18 cellular contexts compared by ENCODE assay signal in the genomic region with DNA sequence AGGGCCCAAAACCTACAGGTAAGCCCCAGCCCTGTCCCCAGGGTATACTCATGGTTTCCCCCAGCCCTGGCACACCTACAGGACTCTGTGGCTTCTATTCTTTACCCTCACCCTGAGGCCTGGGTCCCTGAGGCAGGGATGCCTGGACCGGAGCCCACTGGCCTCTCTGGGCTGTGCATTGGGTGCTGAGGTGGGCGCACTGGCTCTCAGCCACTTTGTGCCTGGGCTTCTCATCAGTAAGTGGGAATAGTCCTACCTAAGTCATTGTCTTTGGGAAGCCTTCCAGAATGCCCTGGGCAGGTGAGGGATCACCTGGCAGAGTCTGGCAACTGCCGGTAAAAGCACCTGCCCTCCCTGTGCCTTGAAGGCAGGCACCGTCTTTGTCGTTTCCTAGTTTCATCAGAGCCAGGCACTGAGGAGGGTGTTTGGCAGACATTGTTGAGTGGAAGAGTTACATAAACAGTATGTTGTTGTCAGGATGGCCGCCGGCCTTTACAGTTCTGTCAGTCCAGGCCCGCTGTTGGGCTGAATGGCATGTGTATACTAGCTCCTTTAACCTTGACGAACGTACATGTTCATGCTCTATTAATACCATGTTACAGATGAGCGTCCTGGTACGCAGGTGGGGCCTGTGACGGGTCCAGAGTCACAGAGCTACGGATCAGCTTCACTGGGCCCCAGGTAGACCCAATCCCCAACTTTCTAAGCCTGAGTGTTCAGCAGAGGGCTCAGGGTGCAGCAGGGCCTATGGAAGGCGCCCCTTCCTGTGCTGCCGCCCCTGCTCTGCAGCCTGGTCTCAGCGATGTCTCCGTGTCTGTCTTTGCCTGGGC. TPM values are rescaled to one million over a fixed set of nuclear protein-coding genes. Genes with fewer than 3 reads are reported as not detected.
DNase-seq lines count a peak whose midpoint lies in the region; ATAC-seq and TF ChIP-seq lines count a peak whose summit lies in the region.
"Had no signal": no experiment of that assay in that cellular context is flagged by ENCODE, and none has a peak within 500 bp of the region (broad histone marks: within the 10 kb centered on the region; RNA-seq: fewer than 3 reads in every experiment).

No MANE protein-coding gene starts in this region.

- no peak for TF ChIP-seq POLR2A in right lobe of liver (IDR thresholded peaks at IDR 0.05)

- peaks cover 5% of the 10 kb centered on the region for H3K4me1 Mint-ChIP-seq in activated naive CD4-positive, alpha-beta T cell treated with anti-CD3 and anti-CD28 coated beads, Interleukin-2, amount 10 ng/mL, durations not matched to agents 7 days and 5 days
- H3K4me1 Mint-ChIP-seq: CD8-positive, alpha-beta memory T cell; naive B cell had no signal

- H3K27me3 ChIP-seq in right lobe of liver = no peaks in the 10 kb centered on the region
- no peaks in the 10 kb centered on the region for H3K27me3 ChIP-seq in thymus (ENCODE audit: control insufficient read depth, insufficient read depth)
- peaks cover 0 to 60% of the 10 kb centered on the region in 2 donors for H3K27me3 ChIP-seq in tibial artery

- H3K27ac Mint-ChIP-seq in activated naive CD4-positive, alpha-beta T cell treated with anti-CD3 and anti-CD28 coated beads, Interleukin-2, amount 10 ng/mL, durations not matched to agents 7 days and 5 days = no peak overlapping the region
- no peak overlapping the region for H3K27ac Mint-ChIP-seq in activated naive CD4-positive, alpha-beta T cell treated with anti-CD3 and anti-CD28 coated beads, Interleukin-2, amount 50 U/mL, for 72 hours
- H3K27ac Mint-ChIP-seq: CD8-positive, alpha-beta memory T cell had no signal

- peak; percentile 6 for DNase-seq in activated naive CD4-positive, alpha-beta T cell treated with anti-CD3 and anti-CD28 coated beads, Interleukin-2, amount 10 ng/mL, durations not matched to agents 7 days and 5 days
- DNase-seq in activated naive CD4-positive, alpha-beta T cell treated with anti-CD3 and anti-CD28 coated beads, Interleukin-2, amount 50 U/mL, for 72 hours (ENCODE audit: low spot score in 2 of 2) = no peak
- peak; percentile 16 to 44 (median 43) for DNase-seq in right lobe of liver
- no peak for DNase-seq in tibial artery
- no peak for DNase-seq in occipital lobe (lab: John Stamatoyannopoulos, UW)
- DNase-seq in SIG-M5 (lab: John Stamatoyannopoulos, UW) = no peak
- DNase-seq: activated T-cell treated with anti-CD3 and anti-CD28 coated beads, Interleukin-2, amount 50 U/mL, for 48 hours; effector CD4-positive, alpha-beta T cell; KG1; kidney glomerular epithelial cell; naive B cell; NCI-H1436 treated with DMSO at 0.1 percent for 48 hours; NCI-H748 treated with DMSO at 0.1 percent for 48 hours had no signal

- peaks cover 18% of the 10 kb centered on the region for H3K27me3 Mint-ChIP-seq in activated naive CD4-positive, alpha-beta T cell treated with anti-CD3 and anti-CD28 coated beads, Interleukin-2, amount 10 ng/mL, durations not matched to agents 7 days and 5 days
- H3K27me3 Mint-ChIP-seq: naive B cell had no signal

- TF ChIP-seq CTCF in right lobe of liver (IDR thresholded peaks at IDR 0.05) = no peak
- TF ChIP-seq CTCF in tibial artery (IDR thresholded peaks at IDR 0.05) = no peak

- H3K9me3 ChIP-seq in right lobe of liver (no peaks in the 10 kb centered on the region), thymus (ENCODE audit: control insufficient read depth) (no peaks in the 10 kb centered on the region), tibial artery (no peaks in the 10 kb centered on the region)

- H3K4me3 ChIP-seq in right lobe of liver = no peak overlapping the region
- no peak overlapping the region for H3K4me3 ChIP-seq in thymus (ENCODE audit: low read length)
- H3K4me3 ChIP-seq in tibial artery = no peak overlapping the region
- H3K4me3 ChIP-seq: smooth muscle cell had no signal

- WGBS in right lobe of liver (ENCODE audit: insufficient coverage, low coverage, low lambda C conversion rate, missing lambda C conversion rate) = 53% methylated on average over 6 of the region's 18 CpGs
- 96% methylated on average over 18 of the region's 18 CpGs for WGBS in thymus

- H3K27ac ChIP-seq in cingulate gyrus (ENCODE audit: low read depth, low read length) (peak overlapping the region; percentile 32), right lobe of liver (no peak overlapping the region), thymus (ENCODE audit: low read depth) (peak overlapping the region; percentile 6), tibial artery (no peak overlapping the region)

- CTCF ChIA-PET in activated naive CD4-positive, alpha-beta T cell treated with anti-CD3 and anti-CD28 coated beads, Interleukin-2, amount 10 ng/mL, durations not matched to agents 7 days and 5 days (lab: Charles Lee) = interaction anchor here (1.1 to 1.2 kb wide), 2 partner anchors 74 to 75 kb away, joined by 3 to 4 read pairs; no protein-coding TSS in a partner anchor

- H3K4me1 ChIP-seq in right lobe of liver = peaks cover 0 to 29% (median 12%) of the 10 kb centered on the region in 4 donors
- no peaks in the 10 kb centered on the region for H3K4me1 ChIP-seq in thymus (ENCODE audit: control insufficient read depth, insufficient read depth, low read length)
- peaks cover 0 to 25% (median 6%) of the 10 kb centered on the region in 4 donors for H3K4me1 ChIP-seq in tibial artery

- H3K36me3 ChIP-seq in right lobe of liver = no peaks in the 10 kb centered on the region
- no peaks in the 10 kb centered on the region for H3K36me3 ChIP-seq in thymus (ENCODE audit: control insufficient read depth, insufficient read depth)
- H3K36me3 ChIP-seq in tibial artery = no peaks in the 10 kb centered on the region

- no peak overlapping the region for H3K4me3 Mint-ChIP-seq in activated naive CD4-positive, alpha-beta T cell treated with anti-CD3 and anti-CD28 coated beads, Interleukin-2, amount 10 ng/mL, durations not matched to agents 7 days and 5 days
- H3K4me3 Mint-ChIP-seq: CD8-positive, alpha-beta memory T cell; naive B cell had no signal

- no peaks in the 10 kb centered on the region for H3K9me3 Mint-ChIP-seq in activated naive CD4-positive, alpha-beta T cell treated with anti-CD3 and anti-CD28 coated beads, Interleukin-2, amount 10 ng/mL, durations not matched to agents 7 days and 5 days
- H3K9me3 Mint-ChIP-seq in activated naive CD4-positive, alpha-beta T cell treated with anti-CD3 and anti-CD28 coated beads, Interleukin-2, amount 50 U/mL, for 72 hours = peaks cover 0 to 6% of the 10 kb centered on the region in 2 donors

- intact Hi-C loops in right lobe of liver (cut with DNase I) = loop anchor here in 1 of 2 donors (5.0 kb wide), 1 partner anchor 68 kb away; the partner anchor contains the start of gene ARSA
- intact Hi-C loops in tibial artery (cut with DNase I; ENCODE audit: low total_unique reads) = no loop called here

- ATAC-seq in activated naive CD4-positive, alpha-beta T cell treated with anti-CD3 and anti-CD28 coated beads, Interleukin-2, amount 50 U/mL, for 72 hours = no peak
- no peak for ATAC-seq in right lobe of liver

- H3K36me3 Mint-ChIP-seq in activated naive CD4-positive, alpha-beta T cell treated with anti-CD3 and anti-CD28 coated beads, Interleukin-2, amount 10 ng/mL, durations not matched to agents 7 days and 5 days = no peaks in the 10 kb centered on the region
- no peaks in the 10 kb centered on the region for H3K36me3 Mint-ChIP-seq in activated naive CD4-positive, alpha-beta T cell treated with anti-CD3 and anti-CD28 coated beads, Interleukin-2, amount 50 U/mL, for 72 hours
- H3K36me3 Mint-ChIP-seq: CD8-positive, alpha-beta memory T cell had no signal

RNA-seq across cellular contexts. Expression of gene SHANK3, which starts 23.0 kb away (rescaled TPM):
- total RNA-seq in activated naive CD4-positive, alpha-beta T cell treated with anti-CD3 and anti-CD28 coated beads, Interleukin-2, amount 50 U/mL, for 72 hours = under 1 TPM in 1 of 2 donors, not detected in 1; 0.66 TPM
- total RNA-seq in right lobe of liver = 10 to 100 TPM in 5 of 6 experiments, 1 to 10 TPM in 1; 9.7 to 16.0 (median 14.8) TPM
- polyA plus RNA-seq in thymus = 8.6 TPM
- 6.2 TPM for total RNA-seq in occipital lobe
- polyA plus RNA-seq: CD8-positive, alpha-beta memory T cell had no signal

RNA-seq across cellular contexts. Expression of gene ACR, which starts 42.4 kb away (rescaled TPM):
- total RNA-seq in activated naive CD4-positive, alpha-beta T cell treated with anti-CD3 and anti-CD28 coated beads, Interleukin-2, amount 50 U/mL, for 72 hours = not detected
- total RNA-seq in right lobe of liver (under 1 TPM in 5 of 6 experiments, not detected in 1; 0.34 to 0.84 (median 0.55) TPM), occipital lobe (not detected)
- polyA plus RNA-seq in thymus = 0.21 TPM
- total RNA-seq: A673; CD8-positive, alpha-beta memory T cell had no signal
- polyA plus RNA-seq: CD8-positive, alpha-beta memory T cell; smooth muscle cell had no signal

Comparison
In these comparisons a context has a peak if more than half of its experiments do, and no peak if none do; other contexts are left out.
1. DNase-seq: peak in activated naive CD4-positive, alpha-beta T cell treated with anti-CD3 and anti-CD28 coated beads, Interleukin-2, amount 10 ng/mL, durations not matched to agents 7 days and 5 days (single experiment) and right lobe of liver (3 of 3); none in activated naive CD4-positive, alpha-beta T cell treated with anti-CD3 and anti-CD28 coated beads, Interleukin-2, amount 50 U/mL, for 72 hours (0 of 2), tibial artery (0 of 2), occipital lobe (single experiment) and SIG-M5 (single experiment).
2. H3K27ac ChIP-seq: peak in cingulate gyrus (single experiment) and thymus (single experiment); none in right lobe of liver (0 of 3) and tibial artery (0 of 2).